14 cellular contexts compared by ENCODE assay signal in the genomic region with DNA sequence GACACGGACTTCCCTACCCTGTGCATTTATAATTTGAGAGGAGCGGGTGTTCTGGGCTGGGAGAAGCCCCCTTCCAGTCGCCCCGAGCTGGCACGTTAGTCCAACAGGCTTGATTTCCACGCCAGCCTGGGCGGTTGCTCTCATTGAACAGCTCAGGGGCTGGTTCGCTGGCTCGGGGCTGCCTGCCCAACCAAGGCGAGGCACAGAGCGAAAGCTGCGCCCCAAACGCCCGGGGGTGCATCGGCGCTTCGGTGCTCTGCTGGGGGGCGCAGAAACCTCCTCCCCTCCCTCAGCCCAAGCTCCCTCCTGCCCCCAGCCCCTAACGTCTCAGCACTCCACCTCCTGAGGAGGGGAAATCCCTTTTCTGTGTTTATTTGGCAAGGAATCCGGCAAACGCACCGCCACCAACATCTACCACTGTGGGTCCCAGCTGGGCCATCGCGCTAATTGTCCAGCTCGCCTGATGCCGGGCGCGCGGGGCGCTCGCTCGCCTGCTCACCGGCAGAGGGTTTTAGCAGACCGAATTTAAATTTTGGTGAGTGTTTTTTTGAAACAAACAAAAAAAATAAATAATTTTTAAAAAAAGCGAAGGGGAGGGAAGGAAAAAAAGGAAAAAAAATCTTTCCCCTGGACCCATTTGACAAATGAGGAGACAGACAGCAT. TPM values are rescaled to one million over a fixed set of nuclear protein-coding genes. Genes with fewer than 3 reads are reported as not detected.
DNase-seq lines count a peak whose midpoint lies in the region; ATAC-seq and TF ChIP-seq lines count a peak whose summit lies in the region.
"Had no signal": no experiment of that assay in that cellular context is flagged by ENCODE, and none has a peak within 500 bp of the region (broad histone marks: within the 10 kb centered on the region; RNA-seq: fewer than 3 reads in every experiment).

No MANE protein-coding gene starts in this region.

- no peak for TF ChIP-seq CTCF in omental fat pad (IDR thresholded peaks at IDR 0.05)

- in situ Hi-C loops in G401 (cut with HindIII; ENCODE audit: low sequenced_read_pairs) = no loop called here

- ATAC-seq in left ventricle myocardium superior (peak; percentile 77), omental fat pad (ENCODE audit: low FRiP score) (peak; percentile 63), GM21515 (IDR thresholded peaks at IDR 0.05; ENCODE audit: unreplicated experiment) (no peak), GM18907 (IDR thresholded peaks at IDR 0.05; ENCODE audit: unreplicated experiment) (no peak), GM18520 (IDR thresholded peaks at IDR 0.05; ENCODE audit: unreplicated experiment) (no peak)
- ATAC-seq in stimulated activated naive CD8-positive, alpha-beta T cell treated with anti-CD3 and anti-CD28 coated beads, Interleukin-15, Interleukin-2, amounts not matched to agents 100 U/mL and 50 U/mL, for 24 hours = no peak
- ATAC-seq: left lobe of liver had no signal

- intact Hi-C loops in left ventricle myocardium superior (cut with micrococcal nuclease) = no loop called here

- peak; percentile 62 for DNase-seq in G401 (ENCODE audit: low spot score)
- peak; percentile 11 for DNase-seq in NCI-H774 (lab: John Stamatoyannopoulos, UW)
- peak; percentile 53 for DNase-seq in left ventricle myocardium superior
- no peak for DNase-seq in omental fat pad (ENCODE audit: low spot score)
- DNase-seq in stimulated activated naive CD8-positive, alpha-beta T cell treated with anti-CD3 and anti-CD28 coated beads, Interleukin-15, Interleukin-2, amounts not matched to agents 100 U/mL and 50 U/mL, for 24 hours = no peak
- DNase-seq: activated CD8-positive, alpha-beta memory T cell treated with anti-CD3 and anti-CD28 coated beads, Interleukin-2, amount 50 U/mL, for 4 hours; cortex of kidney; SIG-M5; stimulated activated CD4-positive, alpha-beta T cell treated with anti-CD3 and anti-CD28 coated beads, Interleukin-4, amount 100 ng/mL, for 1 hour; stimulated activated naive CD4-positive, alpha-beta T cell treated with Interleukin-2 at 50 U/mL for 16 hours had no signal

RNA-seq across cellular contexts. Expression of a gene that starts 29.5 kb away (rescaled TPM):
- total RNA-seq in G401 (2014; rRNA removed; shearing (Covaris generic)) = not detected in 2 replicates
- 79.4 TPM for total RNA-seq in left ventricle myocardium superior
- total RNA-seq in omental fat pad = 1 to 10 TPM in 2 of 4 donors, under 1 TPM in 1, not detected in 1; 0.24 to 2.9 (median 1.1) TPM
- total RNA-seq: left lobe of liver had no signal

Comparison
In these comparisons a context has a peak if more than half of its experiments do, and no peak if none do; other contexts are left out.
1. DNase-seq: peak in G401 (single experiment), NCI-H774 (single experiment) and left ventricle myocardium superior (single experiment); none in omental fat pad (single experiment) and stimulated activated naive CD8-positive, alpha-beta T cell treated with anti-CD3 and anti-CD28 coated beads, Interleukin-15, Interleukin-2, amounts not matched to agents 100 U/mL and 50 U/mL, for 24 hours (single experiment).
2. ATAC-seq: peak in left ventricle myocardium superior (single experiment) and omental fat pad (single experiment); none in GM21515 (single experiment), GM18907 (single experiment), stimulated activated naive CD8-positive, alpha-beta T cell treated with anti-CD3 and anti-CD28 coated beads, Interleukin-15, Interleukin-2, amounts not matched to agents 100 U/mL and 50 U/mL, for 24 hours (single experiment) and GM18520 (single experiment).
3. RNA of a gene that starts 29.5 kb away (total RNA-seq): 79.4 TPM in left ventricle myocardium superior (single experiment); 0.24 to 2.9 TPM in omental fat pad and not detected in G401; every median in the first group is over 10 times any median in the second.